5 cellular contexts compared by ENCODE assay signal in the genomic region with DNA sequence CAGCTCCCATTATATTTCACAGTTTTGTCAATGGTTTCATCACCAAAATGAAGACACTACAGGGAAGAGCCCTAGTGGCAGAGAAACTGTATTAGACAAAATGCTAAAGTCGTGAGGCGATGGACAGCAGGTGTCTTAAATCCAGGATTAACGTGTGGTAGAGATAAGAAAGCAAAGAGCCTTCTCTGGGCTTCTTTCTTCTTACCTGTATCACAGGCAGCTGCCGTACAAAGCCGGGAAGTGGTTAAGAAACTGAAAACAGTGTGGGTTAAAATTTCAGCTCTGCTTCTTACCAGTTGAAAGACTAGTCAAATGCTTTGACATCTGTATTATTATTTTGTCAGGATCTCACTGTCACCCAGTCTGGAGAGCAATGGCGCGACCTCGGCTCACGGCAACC.
"Had no signal": no experiment of that assay in that cellular context is flagged by ENCODE, and none has a peak within 500 bp of the region (broad histone marks: within the 10 kb centered on the region; RNA-seq: fewer than 3 reads in every experiment).

No MANE protein-coding gene starts in this region.

- H3K4me3 ChIP-seq: GM23248 had no signal

- H2AFZ ChIP-seq: GM23248 had no signal

- H3K27ac ChIP-seq: GM23248 had no signal

- H3K9ac ChIP-seq: GM23248 had no signal

- DNase-seq: GM23248, H9, HCEC 1CT, IMR-90, KBM-7 had no signal
